1 cellular context compared by ENCODE assay signal in the genomic region with DNA sequence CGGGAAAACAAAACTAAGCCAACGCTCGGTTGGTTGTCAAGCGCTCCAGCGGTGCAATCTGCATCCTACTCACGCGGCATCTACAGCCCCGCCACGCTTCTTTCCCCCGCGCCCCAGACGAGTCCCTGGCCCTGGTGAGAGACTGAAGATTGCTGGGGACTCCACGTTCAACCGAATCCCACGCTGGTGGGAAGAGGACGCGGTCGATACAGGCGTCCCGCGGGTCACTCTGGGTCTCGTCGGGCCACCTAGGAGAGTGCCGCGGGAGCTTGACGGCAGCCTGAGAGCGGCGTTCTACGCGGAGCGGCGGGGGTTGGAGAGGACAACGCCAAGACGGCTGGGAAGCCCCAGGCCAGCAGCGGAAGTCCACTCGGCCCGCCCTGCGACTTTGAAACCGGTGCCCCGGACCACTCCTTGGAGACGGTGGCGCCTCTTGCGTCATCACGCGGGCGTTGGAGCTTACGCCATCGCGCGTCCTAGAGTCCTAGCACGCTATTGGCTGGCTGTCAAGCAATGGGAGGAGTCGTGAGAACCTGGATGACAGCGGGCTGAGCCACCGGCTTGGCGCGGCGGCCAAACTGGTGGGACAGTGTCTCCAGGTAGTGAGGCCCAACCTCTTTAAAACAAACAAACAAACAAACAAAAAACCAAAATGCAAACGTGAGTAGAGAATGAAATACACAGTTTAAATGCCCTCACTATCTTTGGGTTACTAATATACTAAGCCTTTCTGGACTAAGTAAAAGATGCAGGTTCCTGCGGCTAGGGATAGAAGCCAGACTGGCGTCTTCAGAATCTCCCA.
TF ChIP-seq lines count a peak whose summit lies in the region.

A gene (minus strand): TSS at position 367 of the 802 bp plus-strand sequence. CDS start 436 bp downstream, outside the sequence.

TF ChIP-seq in HepG2, 621 proteins besides CTCF, POLR2A, EP300 and RAD21 (continued from another document and continues in another):
- TF ChIP-seq, protein P1, sequence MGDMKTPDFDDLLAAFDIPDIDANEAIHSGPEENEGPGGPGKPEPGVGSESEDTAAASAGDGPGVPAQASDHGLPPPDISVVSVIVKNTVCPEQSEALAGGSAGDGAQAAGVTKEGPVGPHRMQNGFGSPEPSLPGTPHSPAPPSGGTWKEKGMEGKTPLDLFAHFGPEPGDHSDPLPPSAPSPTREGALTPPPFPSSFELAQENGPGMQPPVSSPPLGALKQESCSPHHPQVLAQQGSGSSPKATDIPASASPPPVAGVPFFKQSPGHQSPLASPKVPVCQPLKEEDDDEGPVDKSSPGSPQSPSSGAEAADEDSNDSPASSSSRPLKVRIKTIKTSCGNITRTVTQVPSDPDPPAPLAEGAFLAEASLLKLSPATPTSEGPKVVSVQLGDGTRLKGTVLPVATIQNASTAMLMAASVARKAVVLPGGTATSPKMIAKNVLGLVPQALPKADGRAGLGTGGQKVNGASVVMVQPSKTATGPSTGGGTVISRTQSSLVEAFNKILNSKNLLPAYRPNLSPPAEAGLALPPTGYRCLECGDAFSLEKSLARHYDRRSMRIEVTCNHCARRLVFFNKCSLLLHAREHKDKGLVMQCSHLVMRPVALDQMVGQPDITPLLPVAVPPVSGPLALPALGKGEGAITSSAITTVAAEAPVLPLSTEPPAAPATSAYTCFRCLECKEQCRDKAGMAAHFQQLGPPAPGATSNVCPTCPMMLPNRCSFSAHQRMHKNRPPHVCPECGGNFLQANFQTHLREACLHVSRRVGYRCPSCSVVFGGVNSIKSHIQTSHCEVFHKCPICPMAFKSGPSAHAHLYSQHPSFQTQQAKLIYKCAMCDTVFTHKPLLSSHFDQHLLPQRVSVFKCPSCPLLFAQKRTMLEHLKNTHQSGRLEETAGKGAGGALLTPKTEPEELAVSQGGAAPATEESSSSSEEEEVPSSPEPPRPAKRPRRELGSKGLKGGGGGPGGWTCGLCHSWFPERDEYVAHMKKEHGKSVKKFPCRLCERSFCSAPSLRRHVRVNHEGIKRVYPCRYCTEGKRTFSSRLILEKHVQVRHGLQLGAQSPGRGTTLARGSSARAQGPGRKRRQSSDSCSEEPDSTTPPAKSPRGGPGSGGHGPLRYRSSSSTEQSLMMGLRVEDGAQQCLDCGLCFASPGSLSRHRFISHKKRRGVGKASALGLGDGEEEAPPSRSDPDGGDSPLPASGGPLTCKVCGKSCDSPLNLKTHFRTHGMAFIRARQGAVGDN (CRISPR knock-in tag; IDR thresholded peaks at IDR 0.05) = peak; percentile 90
- TF ChIP-seq XRCC5 (optimal IDR thresholded peaks at IDR 0.05; ENCODE audit: low read length) (peak; percentile 70), SMARCC2 (IDR thresholded peaks at IDR 0.05) (no peak), RELA (CRISPR knock-in tag; IDR thresholded peaks at IDR 0.05) (no peak), MATR3 (CRISPR knock-in tag; IDR thresholded peaks at IDR 0.05) (no peak), RXRA (CRISPR knock-in tag; IDR thresholded peaks at IDR 0.05) (peak; percentile 74; the same call in 1 of the 2 replicates), TBP (CRISPR knock-in tag; IDR thresholded peaks at IDR 0.05) (no peak; the same call in 1 of the 2 replicates), KMT2A (CRISPR knock-in tag; IDR thresholded peaks at IDR 0.05) (peak; percentile 97), ZNF160 (CRISPR knock-in tag; IDR thresholded peaks at IDR 0.05) (0 out of 2 replicates have a peak, but pooled peaks have one; percentile 24), KLF6 (CRISPR knock-in tag; IDR thresholded peaks at IDR 0.05) (no peak), NR2F6 (IDR thresholded peaks at IDR 0.05) (peak; percentile 22; the same call in 1 of the 2 replicates), NR2F6 (CRISPR knock-in tag; IDR thresholded peaks at IDR 0.05) (peak; percentile 37; the same call in 1 of the 2 replicates), ZMYM3 (CRISPR knock-in tag; IDR thresholded peaks at IDR 0.05) (no peak; the same call in 1 of the 2 replicates)
- TF ChIP-seq, protein P2, sequence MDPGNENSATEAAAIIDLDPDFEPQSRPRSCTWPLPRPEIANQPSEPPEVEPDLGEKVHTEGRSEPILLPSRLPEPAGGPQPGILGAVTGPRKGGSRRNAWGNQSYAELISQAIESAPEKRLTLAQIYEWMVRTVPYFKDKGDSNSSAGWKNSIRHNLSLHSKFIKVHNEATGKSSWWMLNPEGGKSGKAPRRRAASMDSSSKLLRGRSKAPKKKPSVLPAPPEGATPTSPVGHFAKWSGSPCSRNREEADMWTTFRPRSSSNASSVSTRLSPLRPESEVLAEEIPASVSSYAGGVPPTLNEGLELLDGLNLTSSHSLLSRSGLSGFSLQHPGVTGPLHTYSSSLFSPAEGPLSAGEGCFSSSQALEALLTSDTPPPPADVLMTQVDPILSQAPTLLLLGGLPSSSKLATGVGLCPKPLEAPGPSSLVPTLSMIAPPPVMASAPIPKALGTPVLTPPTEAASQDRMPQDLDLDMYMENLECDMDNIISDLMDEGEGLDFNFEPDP (CRISPR knock-in tag; conservative IDR thresholded peaks at IDR 0.05) = no peak
- TF ChIP-seq, protein P3, sequence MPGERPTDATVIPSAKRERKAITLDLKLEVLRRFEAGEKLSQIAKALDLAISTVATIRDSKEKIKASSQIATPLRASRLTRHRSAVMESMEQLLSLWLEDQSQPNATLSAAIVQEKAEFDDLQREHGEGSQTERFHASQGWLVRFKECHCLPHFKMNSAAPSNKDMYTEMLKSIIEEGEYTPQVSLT (CRISPR knock-in tag; IDR thresholded peaks at IDR 0.05; ENCODE audit: borderline replicate concordance, low read depth) = no peak
- TF ChIP-seq, protein P4, sequence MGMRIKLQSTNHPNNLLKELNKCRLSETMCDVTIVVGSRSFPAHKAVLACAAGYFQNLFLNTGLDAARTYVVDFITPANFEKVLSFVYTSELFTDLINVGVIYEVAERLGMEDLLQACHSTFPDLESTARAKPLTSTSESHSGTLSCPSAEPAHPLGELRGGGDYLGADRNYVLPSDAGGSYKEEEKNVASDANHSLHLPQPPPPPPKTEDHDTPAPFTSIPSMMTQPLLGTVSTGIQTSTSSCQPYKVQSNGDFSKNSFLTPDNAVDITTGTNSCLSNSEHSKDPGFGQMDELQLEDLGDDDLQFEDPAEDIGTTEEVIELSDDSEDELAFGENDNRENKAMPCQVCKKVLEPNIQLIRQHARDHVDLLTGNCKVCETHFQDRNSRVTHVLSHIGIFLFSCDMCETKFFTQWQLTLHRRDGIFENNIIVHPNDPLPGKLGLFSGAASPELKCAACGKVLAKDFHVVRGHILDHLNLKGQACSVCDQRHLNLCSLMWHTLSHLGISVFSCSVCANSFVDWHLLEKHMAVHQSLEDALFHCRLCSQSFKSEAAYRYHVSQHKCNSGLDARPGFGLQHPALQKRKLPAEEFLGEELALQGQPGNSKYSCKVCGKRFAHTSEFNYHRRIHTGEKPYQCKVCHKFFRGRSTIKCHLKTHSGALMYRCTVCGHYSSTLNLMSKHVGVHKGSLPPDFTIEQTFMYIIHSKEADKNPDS (CRISPR knock-in tag; IDR thresholded peaks at IDR 0.05) = peak; percentile 14; the same call in 1 of the 2 replicates
- TF ChIP-seq, protein P5, sequence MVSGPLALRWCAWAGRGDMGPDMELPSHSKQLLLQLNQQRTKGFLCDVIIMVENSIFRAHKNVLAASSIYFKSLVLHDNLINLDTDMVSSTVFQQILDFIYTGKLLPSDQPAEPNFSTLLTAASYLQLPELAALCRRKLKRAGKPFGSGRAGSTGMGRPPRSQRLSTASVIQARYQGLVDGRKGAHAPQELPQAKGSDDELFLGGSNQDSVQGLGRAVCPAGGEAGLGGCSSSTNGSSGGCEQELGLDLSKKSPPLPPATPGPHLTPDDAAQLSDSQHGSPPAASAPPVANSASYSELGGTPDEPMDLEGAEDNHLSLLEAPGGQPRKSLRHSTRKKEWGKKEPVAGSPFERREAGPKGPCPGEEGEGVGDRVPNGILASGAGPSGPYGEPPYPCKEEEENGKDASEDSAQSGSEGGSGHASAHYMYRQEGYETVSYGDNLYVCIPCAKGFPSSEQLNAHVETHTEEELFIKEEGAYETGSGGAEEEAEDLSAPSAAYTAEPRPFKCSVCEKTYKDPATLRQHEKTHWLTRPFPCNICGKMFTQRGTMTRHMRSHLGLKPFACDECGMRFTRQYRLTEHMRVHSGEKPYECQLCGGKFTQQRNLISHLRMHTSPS (CRISPR knock-in tag; IDR thresholded peaks at IDR 0.05; ENCODE audit: low read depth) = no peak
- TF ChIP-seq, protein P6, sequence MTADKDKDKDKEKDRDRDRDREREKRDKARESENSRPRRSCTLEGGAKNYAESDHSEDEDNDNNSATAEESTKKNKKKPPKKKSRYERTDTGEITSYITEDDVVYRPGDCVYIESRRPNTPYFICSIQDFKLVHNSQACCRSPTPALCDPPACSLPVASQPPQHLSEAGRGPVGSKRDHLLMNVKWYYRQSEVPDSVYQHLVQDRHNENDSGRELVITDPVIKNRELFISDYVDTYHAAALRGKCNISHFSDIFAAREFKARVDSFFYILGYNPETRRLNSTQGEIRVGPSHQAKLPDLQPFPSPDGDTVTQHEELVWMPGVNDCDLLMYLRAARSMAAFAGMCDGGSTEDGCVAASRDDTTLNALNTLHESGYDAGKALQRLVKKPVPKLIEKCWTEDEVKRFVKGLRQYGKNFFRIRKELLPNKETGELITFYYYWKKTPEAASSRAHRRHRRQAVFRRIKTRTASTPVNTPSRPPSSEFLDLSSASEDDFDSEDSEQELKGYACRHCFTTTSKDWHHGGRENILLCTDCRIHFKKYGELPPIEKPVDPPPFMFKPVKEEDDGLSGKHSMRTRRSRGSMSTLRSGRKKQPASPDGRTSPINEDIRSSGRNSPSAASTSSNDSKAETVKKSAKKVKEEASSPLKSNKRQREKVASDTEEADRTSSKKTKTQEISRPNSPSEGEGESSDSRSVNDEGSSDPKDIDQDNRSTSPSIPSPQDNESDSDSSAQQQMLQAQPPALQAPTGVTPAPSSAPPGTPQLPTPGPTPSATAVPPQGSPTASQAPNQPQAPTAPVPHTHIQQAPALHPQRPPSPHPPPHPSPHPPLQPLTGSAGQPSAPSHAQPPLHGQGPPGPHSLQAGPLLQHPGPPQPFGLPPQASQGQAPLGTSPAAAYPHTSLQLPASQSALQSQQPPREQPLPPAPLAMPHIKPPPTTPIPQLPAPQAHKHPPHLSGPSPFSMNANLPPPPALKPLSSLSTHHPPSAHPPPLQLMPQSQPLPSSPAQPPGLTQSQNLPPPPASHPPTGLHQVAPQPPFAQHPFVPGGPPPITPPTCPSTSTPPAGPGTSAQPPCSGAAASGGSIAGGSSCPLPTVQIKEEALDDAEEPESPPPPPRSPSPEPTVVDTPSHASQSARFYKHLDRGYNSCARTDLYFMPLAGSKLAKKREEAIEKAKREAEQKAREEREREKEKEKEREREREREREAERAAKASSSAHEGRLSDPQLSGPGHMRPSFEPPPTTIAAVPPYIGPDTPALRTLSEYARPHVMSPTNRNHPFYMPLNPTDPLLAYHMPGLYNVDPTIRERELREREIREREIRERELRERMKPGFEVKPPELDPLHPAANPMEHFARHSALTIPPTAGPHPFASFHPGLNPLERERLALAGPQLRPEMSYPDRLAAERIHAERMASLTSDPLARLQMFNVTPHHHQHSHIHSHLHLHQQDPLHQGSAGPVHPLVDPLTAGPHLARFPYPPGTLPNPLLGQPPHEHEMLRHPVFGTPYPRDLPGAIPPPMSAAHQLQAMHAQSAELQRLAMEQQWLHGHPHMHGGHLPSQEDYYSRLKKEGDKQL (CRISPR knock-in tag; IDR thresholded peaks at IDR 0.05; ENCODE audit: low read depth) = no peak
- TF ChIP-seq, protein P7, sequence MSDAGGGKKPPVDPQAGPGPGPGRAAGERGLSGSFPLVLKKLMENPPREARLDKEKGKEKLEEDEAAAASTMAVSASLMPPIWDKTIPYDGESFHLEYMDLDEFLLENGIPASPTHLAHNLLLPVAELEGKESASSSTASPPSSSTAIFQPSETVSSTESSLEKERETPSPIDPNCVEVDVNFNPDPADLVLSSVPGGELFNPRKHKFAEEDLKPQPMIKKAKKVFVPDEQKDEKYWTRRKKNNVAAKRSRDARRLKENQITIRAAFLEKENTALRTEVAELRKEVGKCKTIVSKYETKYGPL (CRISPR knock-in tag; IDR thresholded peaks at IDR 0.05) = no peak
- TF ChIP-seq, protein P8, sequence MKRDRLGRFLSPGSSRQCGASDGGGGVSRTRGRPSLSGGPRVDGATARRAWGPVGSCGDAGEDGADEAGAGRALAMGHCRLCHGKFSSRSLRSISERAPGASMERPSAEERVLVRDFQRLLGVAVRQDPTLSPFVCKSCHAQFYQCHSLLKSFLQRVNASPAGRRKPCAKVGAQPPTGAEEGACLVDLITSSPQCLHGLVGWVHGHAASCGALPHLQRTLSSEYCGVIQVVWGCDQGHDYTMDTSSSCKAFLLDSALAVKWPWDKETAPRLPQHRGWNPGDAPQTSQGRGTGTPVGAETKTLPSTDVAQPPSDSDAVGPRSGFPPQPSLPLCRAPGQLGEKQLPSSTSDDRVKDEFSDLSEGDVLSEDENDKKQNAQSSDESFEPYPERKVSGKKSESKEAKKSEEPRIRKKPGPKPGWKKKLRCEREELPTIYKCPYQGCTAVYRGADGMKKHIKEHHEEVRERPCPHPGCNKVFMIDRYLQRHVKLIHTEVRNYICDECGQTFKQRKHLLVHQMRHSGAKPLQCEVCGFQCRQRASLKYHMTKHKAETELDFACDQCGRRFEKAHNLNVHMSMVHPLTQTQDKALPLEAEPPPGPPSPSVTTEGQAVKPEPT (CRISPR knock-in tag; IDR thresholded peaks at IDR 0.05; ENCODE audit: low read depth) = peak; percentile 91
- TF ChIP-seq, protein P9, sequence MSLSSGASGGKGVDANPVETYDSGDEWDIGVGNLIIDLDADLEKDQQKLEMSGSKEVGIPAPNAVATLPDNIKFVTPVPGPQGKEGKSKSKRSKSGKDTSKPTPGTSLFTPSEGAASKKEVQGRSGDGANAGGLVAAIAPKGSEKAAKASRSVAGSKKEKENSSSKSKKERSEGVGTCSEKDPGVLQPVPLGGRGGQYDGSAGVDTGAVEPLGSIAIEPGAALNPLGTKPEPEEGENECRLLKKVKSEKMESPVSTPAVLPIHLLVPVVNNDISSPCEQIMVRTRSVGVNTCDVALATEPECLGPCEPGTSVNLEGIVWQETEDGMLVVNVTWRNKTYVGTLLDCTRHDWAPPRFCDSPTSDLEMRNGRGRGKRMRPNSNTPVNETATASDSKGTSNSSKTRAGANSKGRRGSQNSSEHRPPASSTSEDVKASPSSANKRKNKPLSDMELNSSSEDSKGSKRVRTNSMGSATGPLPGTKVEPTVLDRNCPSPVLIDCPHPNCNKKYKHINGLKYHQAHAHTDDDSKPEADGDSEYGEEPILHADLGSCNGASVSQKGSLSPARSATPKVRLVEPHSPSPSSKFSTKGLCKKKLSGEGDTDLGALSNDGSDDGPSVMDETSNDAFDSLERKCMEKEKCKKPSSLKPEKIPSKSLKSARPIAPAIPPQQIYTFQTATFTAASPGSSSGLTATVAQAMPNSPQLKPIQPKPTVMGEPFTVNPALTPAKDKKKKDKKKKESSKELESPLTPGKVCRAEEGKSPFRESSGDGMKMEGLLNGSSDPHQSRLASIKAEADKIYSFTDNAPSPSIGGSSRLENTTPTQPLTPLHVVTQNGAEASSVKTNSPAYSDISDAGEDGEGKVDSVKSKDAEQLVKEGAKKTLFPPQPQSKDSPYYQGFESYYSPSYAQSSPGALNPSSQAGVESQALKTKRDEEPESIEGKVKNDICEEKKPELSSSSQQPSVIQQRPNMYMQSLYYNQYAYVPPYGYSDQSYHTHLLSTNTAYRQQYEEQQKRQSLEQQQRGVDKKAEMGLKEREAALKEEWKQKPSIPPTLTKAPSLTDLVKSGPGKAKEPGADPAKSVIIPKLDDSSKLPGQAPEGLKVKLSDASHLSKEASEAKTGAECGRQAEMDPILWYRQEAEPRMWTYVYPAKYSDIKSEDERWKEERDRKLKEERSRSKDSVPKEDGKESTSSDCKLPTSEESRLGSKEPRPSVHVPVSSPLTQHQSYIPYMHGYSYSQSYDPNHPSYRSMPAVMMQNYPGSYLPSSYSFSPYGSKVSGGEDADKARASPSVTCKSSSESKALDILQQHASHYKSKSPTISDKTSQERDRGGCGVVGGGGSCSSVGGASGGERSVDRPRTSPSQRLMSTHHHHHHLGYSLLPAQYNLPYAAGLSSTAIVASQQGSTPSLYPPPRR (CRISPR knock-in tag; IDR thresholded peaks at IDR 0.05; ENCODE audit: borderline replicate concordance) = peak; percentile 63; the same call in 1 of the 2 replicates
